In genomic region chr2:215363039-215363438, GRCh38 we compare ENCODE assay signal across 21 cellular contexts. TPM values are rescaled to one million over a fixed set of nuclear protein-coding genes. Genes with fewer than 3 reads are reported as not detected.
DNase-seq lines count a peak whose midpoint lies in the region; ATAC-seq, FAIRE-seq and TF ChIP-seq lines count a peak whose summit lies in the region.
"Had no signal": no experiment of that assay in that cellular context is flagged by ENCODE, and none has a peak within 500 bp of the region (broad histone marks: within the 10 kb centered on the region; RNA-seq: fewer than 3 reads in every experiment).

No MANE protein-coding gene starts in this region.

- H2AFZ ChIP-seq in astrocyte (ENCODE audit: low read depth, low read length), result no peak overlapping the region
- H2AFZ ChIP-seq in osteoblast (ENCODE audit: low read length), result no peak overlapping the region
- H2AFZ ChIP-seq: PC-9 had no signal

- no peak overlapping the region for H3K9ac ChIP-seq in astrocyte (ENCODE audit: low read length)

- H3K9me3 Mint-ChIP-seq in astrocyte (ENCODE audit: unreplicated experiment) (no peaks in the 10 kb centered on the region), Caco-2 (ENCODE audit: unreplicated experiment) (no peaks in the 10 kb centered on the region)
- H3K9me3 Mint-ChIP-seq: CD8-positive, alpha-beta memory T cell had no signal

- no peaks in the 10 kb centered on the region for H3K27me3 ChIP-seq in astrocyte (ENCODE audit: insufficient read depth, low read length)
- H3K27me3 ChIP-seq in osteoblast (ENCODE audit: insufficient read depth, low read length), result no peaks in the 10 kb centered on the region
- H3K27me3 ChIP-seq in Caco-2 (replicated peaks; ENCODE audit: control insufficient read depth, insufficient read depth, low read length), result no peaks in the 10 kb centered on the region

- H3K36me3 ChIP-seq in astrocyte (ENCODE audit: insufficient read depth, low read length) (peaks cover 89% of the 10 kb centered on the region), osteoblast (ENCODE audit: insufficient read depth, low read length) (peaks cover 90% of the 10 kb centered on the region), Caco-2 (ENCODE audit: control insufficient read depth, insufficient read depth, low read length) (peaks cover 17% of the 10 kb centered on the region)

- intact Hi-C loops in Caco-2 (cut with micrococcal nuclease; ENCODE audit: unreplicated experiment), result no loop called here

- H3K4me3 Mint-ChIP-seq in astrocyte (ENCODE audit: unreplicated experiment) (peak overlapping the region; percentile 34), Caco-2 (ENCODE audit: unreplicated experiment) (no peak overlapping the region)
- H3K4me3 Mint-ChIP-seq: CD8-positive, alpha-beta memory T cell had no signal

- BruUV-seq in Caco-2 (replicated peaks; lab: Mats Ljungman, UMichigan), result no TSS peak

- ATAC-seq in GM19452 (IDR thresholded peaks at IDR 0.05; ENCODE audit: unreplicated experiment), result no peak
- ATAC-seq: A549 had no signal

- H3K4me3 ChIP-seq in astrocyte (ENCODE audit: insufficient read depth, low read depth, low read length) (no peak overlapping the region), fibroblast of mammary gland (ENCODE audit: control insufficient read depth, low read depth, low read length) (no peak overlapping the region), osteoblast (ENCODE audit: insufficient read depth, low read length) (no peak overlapping the region), Caco-2 (ENCODE audit: low read depth, low read length) (no peak overlapping the region)
- H3K4me3 ChIP-seq: A549, K562, PC-9 had no signal

- CTCF ChIA-PET in Caco-2 (lab: Charles Lee), result no interaction called here

- H3K36me3 Mint-ChIP-seq in astrocyte (ENCODE audit: low read depth, unreplicated experiment) (peaks cover 32% of the 10 kb centered on the region), Caco-2 (ENCODE audit: insufficient read depth, unreplicated experiment) (peaks cover 99% of the 10 kb centered on the region)

- H3K9me3 ChIP-seq in astrocyte (ENCODE audit: insufficient read depth, low read depth, low read length), result no peaks in the 10 kb centered on the region
- no peaks in the 10 kb centered on the region for H3K9me3 ChIP-seq in osteoblast (ENCODE audit: low read depth, low read length)
- H3K9me3 ChIP-seq in Caco-2, result no peaks in the 10 kb centered on the region
- H3K9me3 ChIP-seq: A549 had no signal

- FAIRE-seq in GM12892 (lab: Jason Lieb, UNC) (peak; percentile 74), astrocyte (lab: Jason Lieb, UNC) (no peak)
- FAIRE-seq: A549, H1, K562 had no signal

- H3K27ac Mint-ChIP-seq in astrocyte (ENCODE audit: unreplicated experiment) (peak overlapping the region; percentile 81), Caco-2 (ENCODE audit: unreplicated experiment) (no peak overlapping the region)
- H3K27ac Mint-ChIP-seq: CD8-positive, alpha-beta memory T cell had no signal

- no peaks in the 10 kb centered on the region for H3K27me3 Mint-ChIP-seq in astrocyte (ENCODE audit: low read depth, unreplicated experiment)
- H3K27me3 Mint-ChIP-seq in Caco-2 (ENCODE audit: insufficient read depth, unreplicated experiment), result no peaks in the 10 kb centered on the region
- H3K27me3 Mint-ChIP-seq: CD8-positive, alpha-beta memory T cell had no signal

- H3K4me2 ChIP-seq in astrocyte (ENCODE audit: low read length) (no peak overlapping the region), osteoblast (ENCODE audit: insufficient read depth, low read length) (no peak overlapping the region)
- H3K4me2 ChIP-seq: A549, PC-9 had no signal

- POLR2A ChIA-PET in Caco-2 (lab: Charles Lee), result no interaction called here

- TF ChIP-seq CTCF in astrocyte (IDR thresholded peaks at IDR 0.05; ENCODE audit: insufficient read depth, low read depth, low read length), result no peak
- no peak for TF ChIP-seq CTCF in fibroblast of mammary gland (conservative IDR thresholded peaks at IDR 0.05; ENCODE audit: control insufficient read depth, insufficient read depth, low read depth, low read length)
- no peak for TF ChIP-seq CTCF in osteoblast (IDR thresholded peaks at IDR 0.05; ENCODE audit: extremely low read depth, low read depth, low read length)
- TF ChIP-seq CTCF in Caco-2 (IDR thresholded peaks at IDR 0.05; ENCODE audit: insufficient read depth in 1 of 2, low read depth in 1 of 2, low read length in 1 of 2, severe bottlenecking in 1 of 2, unreplicated experiment in 1 of 2), result no peak

- H3K4me1 ChIP-seq in astrocyte (ENCODE audit: insufficient read depth, low read length) (no peaks in the 10 kb centered on the region), osteoblast (ENCODE audit: insufficient read depth, low read length) (no peaks in the 10 kb centered on the region), Caco-2 (no peaks in the 10 kb centered on the region)
- H3K4me1 ChIP-seq: A549 had no signal

- peaks cover 93% of the 10 kb centered on the region for H4K20me1 ChIP-seq in astrocyte (ENCODE audit: insufficient read depth, low read length)
- H4K20me1 ChIP-seq in osteoblast (ENCODE audit: insufficient read depth, low read length), result peaks cover 50% of the 10 kb centered on the region

- H3K27ac ChIP-seq in astrocyte (ENCODE audit: low read depth, low read length) (peak overlapping the region; percentile 6), osteoblast (ENCODE audit: low read depth, low read length) (peak overlapping the region; percentile 63)
- H3K27ac ChIP-seq: A549, PC-9 had no signal

- H3K4me1 Mint-ChIP-seq in astrocyte (ENCODE audit: low read depth, unreplicated experiment), result peaks cover 43% of the 10 kb centered on the region
- peaks cover 20% of the 10 kb centered on the region for H3K4me1 Mint-ChIP-seq in Caco-2 (ENCODE audit: low read depth, unreplicated experiment)
- H3K4me1 Mint-ChIP-seq: CD8-positive, alpha-beta memory T cell had no signal

- DNase-seq in GM12892 (ENCODE audit: insufficient read length), result no peak
- DNase-seq in astrocyte (ENCODE audit: low read depth), result no peak
- DNase-seq in fibroblast of mammary gland (ENCODE audit: low read depth), result peak; percentile 60
- no peak for DNase-seq in osteoblast (ENCODE audit: insufficient read length, low spot score, missing footprints)
- DNase-seq in Caco-2, result no peak
- no peak for DNase-seq in NCI-H2171 treated with DMSO at 0.1 percent for 48 hours (lab: John Stamatoyannopoulos, UW)
- no peak for DNase-seq in OCI-M1 (lab: John Stamatoyannopoulos, UW)
- DNase-seq: C1 segment of cervical spinal cord; CD8-positive, alpha-beta memory T cell; DMS79; NCI-H1105; NCI-H1694; NCI-H2081 treated with DMSO at 0.1 percent for 48 hours; NCI-H2227 treated with DMSO at 0.1 percent for 48 hours; NCI-H524; PC-9; SIG-M5 had no signal

- TF ChIP-seq POLR2A in GM12892 (IDR thresholded peaks at IDR 0.05; ENCODE audit: low read depth, low read length), result no peak

- H3K79me2 ChIP-seq in astrocyte (ENCODE audit: insufficient read depth, low read length) (no peaks in the 10 kb centered on the region), osteoblast (ENCODE audit: insufficient read depth, low read length) (no peaks in the 10 kb centered on the region)

RNA-seq across cellular contexts. Expression of gene ATIC, which starts 51.2 kb away (rescaled TPM):
- polyA plus RNA-seq in GM12892 (2012; ENCODE audit: missing spikeins), result 239 TPM
- total RNA-seq in astrocyte (59.9 and 61.1 TPM in 2 replicates), osteoblast (17.7 and 21.5 TPM in 2 replicates), Caco-2 (2022) (318 and 325 TPM in 2 replicates)
